1 cellular context compared by ENCODE assay signal in the genomic region with DNA sequence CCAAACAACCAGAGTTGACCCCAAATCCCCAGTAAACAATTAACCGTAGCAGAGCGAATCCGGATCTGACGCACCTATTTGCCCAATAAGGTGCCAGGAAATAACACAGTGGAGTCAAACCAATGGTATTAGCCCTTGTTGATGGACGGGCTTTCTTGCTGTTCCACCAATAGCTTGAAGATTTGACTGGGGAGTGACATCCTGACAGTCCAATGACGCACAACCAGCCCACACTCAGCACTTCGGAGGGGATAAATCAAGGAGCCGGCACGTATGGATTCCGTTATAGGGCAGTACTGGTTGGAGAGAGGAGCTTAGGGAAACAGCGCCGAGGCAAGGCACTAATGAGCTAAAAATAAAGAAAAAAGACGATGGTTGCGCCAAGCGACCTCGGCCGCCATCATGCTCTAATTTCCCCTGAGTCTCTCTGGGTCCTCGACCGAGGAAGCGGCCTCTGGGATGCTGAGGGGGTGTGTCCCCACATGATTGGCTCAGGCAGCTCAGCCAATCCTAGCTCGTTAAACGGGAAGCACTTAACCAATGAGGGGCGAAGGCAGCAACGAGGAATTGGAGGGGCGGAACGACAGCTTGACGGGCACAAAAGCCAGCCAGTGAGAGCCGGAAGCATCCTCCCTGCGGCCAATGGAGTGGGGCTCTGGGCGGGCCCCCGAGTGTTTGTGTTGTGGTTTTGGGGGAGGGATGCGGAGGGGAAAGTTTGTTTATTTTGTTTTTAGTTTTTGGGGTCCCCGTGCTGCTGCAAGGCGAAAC.
A peak's percentile ranks its signal among the peaks of the same experiment; 100 is the strongest.
TF ChIP-seq lines count a peak whose summit lies in the region.

No MANE protein-coding gene starts in this region.

TF ChIP-seq in GM12878, 131 proteins besides CTCF, POLR2A, EP300 and RAD21 (continued from another document and continues in another):
- TF ChIP-seq, protein P1, sequence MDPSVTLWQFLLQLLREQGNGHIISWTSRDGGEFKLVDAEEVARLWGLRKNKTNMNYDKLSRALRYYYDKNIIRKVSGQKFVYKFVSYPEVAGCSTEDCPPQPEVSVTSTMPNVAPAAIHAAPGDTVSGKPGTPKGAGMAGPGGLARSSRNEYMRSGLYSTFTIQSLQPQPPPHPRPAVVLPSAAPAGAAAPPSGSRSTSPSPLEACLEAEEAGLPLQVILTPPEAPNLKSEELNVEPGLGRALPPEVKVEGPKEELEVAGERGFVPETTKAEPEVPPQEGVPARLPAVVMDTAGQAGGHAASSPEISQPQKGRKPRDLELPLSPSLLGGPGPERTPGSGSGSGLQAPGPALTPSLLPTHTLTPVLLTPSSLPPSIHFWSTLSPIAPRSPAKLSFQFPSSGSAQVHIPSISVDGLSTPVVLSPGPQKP (IDR thresholded peaks at IDR 0.05; ENCODE audit: low read depth, low read length) = peak; percentile 66
- TF ChIP-seq RUNX3 (IDR thresholded peaks at IDR 0.05; ENCODE audit: low read length) (peak; percentile 94), MXI1 (IDR thresholded peaks at IDR 0.05; ENCODE audit: low read depth, low read length) (peak; percentile 75), BCL11A (IDR thresholded peaks at IDR 0.05; ENCODE audit: low read depth, low read length) (no peak), ZBED1 (IDR thresholded peaks at IDR 0.05; ENCODE audit: borderline replicate concordance) (no peak), IRF4 (IDR thresholded peaks at IDR 0.05; ENCODE audit: low read depth, low read length) (0 out of 2 replicates have a peak, but pooled peaks have one; percentile 33), TARDBP (IDR thresholded peaks at IDR 0.05; ENCODE audit: borderline replicate concordance) (no peak), CEBPB (IDR thresholded peaks at IDR 0.05; ENCODE audit: borderline replicate concordance in 1 of 2, low read depth in 2 of 2, low read length in 2 of 2) (no peak), RAD51 (IDR thresholded peaks at IDR 0.05) (no peak), EED (IDR thresholded peaks at IDR 0.05; ENCODE audit: low read depth) (no peak), POU2F2 (IDR thresholded peaks at IDR 0.05; ENCODE audit: borderline replicate concordance, low read depth, low read length) (peak; percentile 74; the same call in 2 of the 3 replicates), SIX5 (IDR thresholded peaks at IDR 0.05; ENCODE audit: low read depth, low read length, severe bottlenecking) (no peak), PML (IDR thresholded peaks at IDR 0.05; ENCODE audit: low read length) (peak; percentile 95), NFIC (IDR thresholded peaks at IDR 0.05; ENCODE audit: low read depth, low read length) (no peak), STAT1 (conservative IDR thresholded peaks at IDR 0.05) (no peak), SPI1 (IDR thresholded peaks at IDR 0.05; ENCODE audit: borderline replicate concordance, insufficient read depth, low read depth, low read length) (peak; percentile 29; the same call in 1 of the 2 replicates), MTA2 (IDR thresholded peaks at IDR 0.05; ENCODE audit: low read depth) (no peak), DPF2 (IDR thresholded peaks at IDR 0.05) (peak; percentile 99), YBX1 (IDR thresholded peaks at IDR 0.05) (no peak), JUNB (IDR thresholded peaks at IDR 0.05) (no peak), NFYA (IDR thresholded peaks at IDR 0.05; ENCODE audit: borderline replicate concordance, low read depth, low read length) (peak; percentile 92), RBBP5 (conservative IDR thresholded peaks at IDR 0.05) (0 out of 2 replicates have a peak, but pooled peaks have one; percentile 10), ZNF24 (IDR thresholded peaks at IDR 0.05) (no peak), CBFB (IDR thresholded peaks at IDR 0.05; ENCODE audit: low read depth) (peak; percentile 78; the same call in 1 of the 2 replicates), TBL1XR1 (IDR thresholded peaks at IDR 0.05; ENCODE audit: low read depth, low read length) (0 out of 2 replicates have a peak, but pooled peaks have one; percentile 11)
- TF ChIP-seq, protein P2, sequence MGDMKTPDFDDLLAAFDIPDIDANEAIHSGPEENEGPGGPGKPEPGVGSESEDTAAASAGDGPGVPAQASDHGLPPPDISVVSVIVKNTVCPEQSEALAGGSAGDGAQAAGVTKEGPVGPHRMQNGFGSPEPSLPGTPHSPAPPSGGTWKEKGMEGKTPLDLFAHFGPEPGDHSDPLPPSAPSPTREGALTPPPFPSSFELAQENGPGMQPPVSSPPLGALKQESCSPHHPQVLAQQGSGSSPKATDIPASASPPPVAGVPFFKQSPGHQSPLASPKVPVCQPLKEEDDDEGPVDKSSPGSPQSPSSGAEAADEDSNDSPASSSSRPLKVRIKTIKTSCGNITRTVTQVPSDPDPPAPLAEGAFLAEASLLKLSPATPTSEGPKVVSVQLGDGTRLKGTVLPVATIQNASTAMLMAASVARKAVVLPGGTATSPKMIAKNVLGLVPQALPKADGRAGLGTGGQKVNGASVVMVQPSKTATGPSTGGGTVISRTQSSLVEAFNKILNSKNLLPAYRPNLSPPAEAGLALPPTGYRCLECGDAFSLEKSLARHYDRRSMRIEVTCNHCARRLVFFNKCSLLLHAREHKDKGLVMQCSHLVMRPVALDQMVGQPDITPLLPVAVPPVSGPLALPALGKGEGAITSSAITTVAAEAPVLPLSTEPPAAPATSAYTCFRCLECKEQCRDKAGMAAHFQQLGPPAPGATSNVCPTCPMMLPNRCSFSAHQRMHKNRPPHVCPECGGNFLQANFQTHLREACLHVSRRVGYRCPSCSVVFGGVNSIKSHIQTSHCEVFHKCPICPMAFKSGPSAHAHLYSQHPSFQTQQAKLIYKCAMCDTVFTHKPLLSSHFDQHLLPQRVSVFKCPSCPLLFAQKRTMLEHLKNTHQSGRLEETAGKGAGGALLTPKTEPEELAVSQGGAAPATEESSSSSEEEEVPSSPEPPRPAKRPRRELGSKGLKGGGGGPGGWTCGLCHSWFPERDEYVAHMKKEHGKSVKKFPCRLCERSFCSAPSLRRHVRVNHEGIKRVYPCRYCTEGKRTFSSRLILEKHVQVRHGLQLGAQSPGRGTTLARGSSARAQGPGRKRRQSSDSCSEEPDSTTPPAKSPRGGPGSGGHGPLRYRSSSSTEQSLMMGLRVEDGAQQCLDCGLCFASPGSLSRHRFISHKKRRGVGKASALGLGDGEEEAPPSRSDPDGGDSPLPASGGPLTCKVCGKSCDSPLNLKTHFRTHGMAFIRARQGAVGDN (IDR thresholded peaks at IDR 0.05) = no peak
- TF ChIP-seq, protein P3, sequence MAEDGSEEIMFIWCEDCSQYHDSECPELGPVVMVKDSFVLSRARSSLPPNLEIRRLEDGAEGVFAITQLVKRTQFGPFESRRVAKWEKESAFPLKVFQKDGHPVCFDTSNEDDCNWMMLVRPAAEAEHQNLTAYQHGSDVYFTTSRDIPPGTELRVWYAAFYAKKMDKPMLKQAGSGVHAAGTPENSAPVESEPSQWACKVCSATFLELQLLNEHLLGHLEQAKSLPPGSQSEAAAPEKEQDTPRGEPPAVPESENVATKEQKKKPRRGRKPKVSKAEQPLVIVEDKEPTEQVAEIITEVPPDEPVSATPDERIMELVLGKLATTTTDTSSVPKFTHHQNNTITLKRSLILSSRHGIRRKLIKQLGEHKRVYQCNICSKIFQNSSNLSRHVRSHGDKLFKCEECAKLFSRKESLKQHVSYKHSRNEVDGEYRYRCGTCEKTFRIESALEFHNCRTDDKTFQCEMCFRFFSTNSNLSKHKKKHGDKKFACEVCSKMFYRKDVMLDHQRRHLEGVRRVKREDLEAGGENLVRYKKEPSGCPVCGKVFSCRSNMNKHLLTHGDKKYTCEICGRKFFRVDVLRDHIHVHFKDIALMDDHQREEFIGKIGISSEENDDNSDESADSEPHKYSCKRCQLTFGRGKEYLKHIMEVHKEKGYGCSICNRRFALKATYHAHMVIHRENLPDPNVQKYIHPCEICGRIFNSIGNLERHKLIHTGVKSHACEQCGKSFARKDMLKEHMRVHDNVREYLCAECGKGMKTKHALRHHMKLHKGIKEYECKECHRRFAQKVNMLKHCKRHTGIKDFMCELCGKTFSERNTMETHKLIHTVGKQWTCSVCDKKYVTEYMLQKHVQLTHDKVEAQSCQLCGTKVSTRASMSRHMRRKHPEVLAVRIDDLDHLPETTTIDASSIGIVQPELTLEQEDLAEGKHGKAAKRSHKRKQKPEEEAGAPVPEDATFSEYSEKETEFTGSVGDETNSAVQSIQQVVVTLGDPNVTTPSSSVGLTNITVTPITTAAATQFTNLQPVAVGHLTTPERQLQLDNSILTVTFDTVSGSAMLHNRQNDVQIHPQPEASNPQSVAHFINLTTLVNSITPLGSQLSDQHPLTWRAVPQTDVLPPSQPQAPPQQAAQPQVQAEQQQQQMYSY (CRISPR knock-in tag; IDR thresholded peaks at IDR 0.05) = no peak
- TF ChIP-seq, protein P4, sequence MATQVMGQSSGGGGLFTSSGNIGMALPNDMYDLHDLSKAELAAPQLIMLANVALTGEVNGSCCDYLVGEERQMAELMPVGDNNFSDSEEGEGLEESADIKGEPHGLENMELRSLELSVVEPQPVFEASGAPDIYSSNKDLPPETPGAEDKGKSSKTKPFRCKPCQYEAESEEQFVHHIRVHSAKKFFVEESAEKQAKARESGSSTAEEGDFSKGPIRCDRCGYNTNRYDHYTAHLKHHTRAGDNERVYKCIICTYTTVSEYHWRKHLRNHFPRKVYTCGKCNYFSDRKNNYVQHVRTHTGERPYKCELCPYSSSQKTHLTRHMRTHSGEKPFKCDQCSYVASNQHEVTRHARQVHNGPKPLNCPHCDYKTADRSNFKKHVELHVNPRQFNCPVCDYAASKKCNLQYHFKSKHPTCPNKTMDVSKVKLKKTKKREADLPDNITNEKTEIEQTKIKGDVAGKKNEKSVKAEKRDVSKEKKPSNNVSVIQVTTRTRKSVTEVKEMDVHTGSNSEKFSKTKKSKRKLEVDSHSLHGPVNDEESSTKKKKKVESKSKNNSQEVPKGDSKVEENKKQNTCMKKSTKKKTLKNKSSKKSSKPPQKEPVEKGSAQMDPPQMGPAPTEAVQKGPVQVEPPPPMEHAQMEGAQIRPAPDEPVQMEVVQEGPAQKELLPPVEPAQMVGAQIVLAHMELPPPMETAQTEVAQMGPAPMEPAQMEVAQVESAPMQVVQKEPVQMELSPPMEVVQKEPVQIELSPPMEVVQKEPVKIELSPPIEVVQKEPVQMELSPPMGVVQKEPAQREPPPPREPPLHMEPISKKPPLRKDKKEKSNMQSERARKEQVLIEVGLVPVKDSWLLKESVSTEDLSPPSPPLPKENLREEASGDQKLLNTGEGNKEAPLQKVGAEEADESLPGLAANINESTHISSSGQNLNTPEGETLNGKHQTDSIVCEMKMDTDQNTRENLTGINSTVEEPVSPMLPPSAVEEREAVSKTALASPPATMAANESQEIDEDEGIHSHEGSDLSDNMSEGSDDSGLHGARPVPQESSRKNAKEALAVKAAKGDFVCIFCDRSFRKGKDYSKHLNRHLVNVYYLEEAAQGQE (IDR thresholded peaks at IDR 0.05; ENCODE audit: low read depth, low read length) = no peak
- TF ChIP-seq, protein P5, sequence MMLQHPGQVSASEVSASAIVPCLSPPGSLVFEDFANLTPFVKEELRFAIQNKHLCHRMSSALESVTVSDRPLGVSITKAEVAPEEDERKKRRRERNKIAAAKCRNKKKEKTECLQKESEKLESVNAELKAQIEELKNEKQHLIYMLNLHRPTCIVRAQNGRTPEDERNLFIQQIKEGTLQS (IDR thresholded peaks at IDR 0.05; ENCODE audit: borderline replicate concordance, extremely low read depth, low read depth, low read length) = no peak
- TF ChIP-seq, protein P6, sequence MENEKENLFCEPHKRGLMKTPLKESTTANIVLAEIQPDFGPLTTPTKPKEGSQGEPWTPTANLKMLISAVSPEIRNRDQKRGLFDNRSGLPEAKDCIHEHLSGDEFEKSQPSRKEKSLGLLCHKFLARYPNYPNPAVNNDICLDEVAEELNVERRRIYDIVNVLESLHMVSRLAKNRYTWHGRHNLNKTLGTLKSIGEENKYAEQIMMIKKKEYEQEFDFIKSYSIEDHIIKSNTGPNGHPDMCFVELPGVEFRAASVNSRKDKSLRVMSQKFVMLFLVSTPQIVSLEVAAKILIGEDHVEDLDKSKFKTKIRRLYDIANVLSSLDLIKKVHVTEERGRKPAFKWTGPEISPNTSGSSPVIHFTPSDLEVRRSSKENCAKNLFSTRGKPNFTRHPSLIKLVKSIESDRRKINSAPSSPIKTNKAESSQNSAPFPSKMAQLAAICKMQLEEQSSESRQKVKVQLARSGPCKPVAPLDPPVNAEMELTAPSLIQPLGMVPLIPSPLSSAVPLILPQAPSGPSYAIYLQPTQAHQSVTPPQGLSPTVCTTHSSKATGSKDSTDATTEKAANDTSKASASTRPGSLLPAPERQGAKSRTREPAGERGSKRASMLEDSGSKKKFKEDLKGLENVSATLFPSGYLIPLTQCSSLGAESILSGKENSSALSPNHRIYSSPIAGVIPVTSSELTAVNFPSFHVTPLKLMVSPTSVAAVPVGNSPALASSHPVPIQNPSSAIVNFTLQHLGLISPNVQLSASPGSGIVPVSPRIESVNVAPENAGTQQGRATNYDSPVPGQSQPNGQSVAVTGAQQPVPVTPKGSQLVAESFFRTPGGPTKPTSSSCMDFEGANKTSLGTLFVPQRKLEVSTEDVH (IDR thresholded peaks at IDR 0.05; ENCODE audit: low read depth, partially characterized antibody) = no peak
- TF ChIP-seq, protein P7, sequence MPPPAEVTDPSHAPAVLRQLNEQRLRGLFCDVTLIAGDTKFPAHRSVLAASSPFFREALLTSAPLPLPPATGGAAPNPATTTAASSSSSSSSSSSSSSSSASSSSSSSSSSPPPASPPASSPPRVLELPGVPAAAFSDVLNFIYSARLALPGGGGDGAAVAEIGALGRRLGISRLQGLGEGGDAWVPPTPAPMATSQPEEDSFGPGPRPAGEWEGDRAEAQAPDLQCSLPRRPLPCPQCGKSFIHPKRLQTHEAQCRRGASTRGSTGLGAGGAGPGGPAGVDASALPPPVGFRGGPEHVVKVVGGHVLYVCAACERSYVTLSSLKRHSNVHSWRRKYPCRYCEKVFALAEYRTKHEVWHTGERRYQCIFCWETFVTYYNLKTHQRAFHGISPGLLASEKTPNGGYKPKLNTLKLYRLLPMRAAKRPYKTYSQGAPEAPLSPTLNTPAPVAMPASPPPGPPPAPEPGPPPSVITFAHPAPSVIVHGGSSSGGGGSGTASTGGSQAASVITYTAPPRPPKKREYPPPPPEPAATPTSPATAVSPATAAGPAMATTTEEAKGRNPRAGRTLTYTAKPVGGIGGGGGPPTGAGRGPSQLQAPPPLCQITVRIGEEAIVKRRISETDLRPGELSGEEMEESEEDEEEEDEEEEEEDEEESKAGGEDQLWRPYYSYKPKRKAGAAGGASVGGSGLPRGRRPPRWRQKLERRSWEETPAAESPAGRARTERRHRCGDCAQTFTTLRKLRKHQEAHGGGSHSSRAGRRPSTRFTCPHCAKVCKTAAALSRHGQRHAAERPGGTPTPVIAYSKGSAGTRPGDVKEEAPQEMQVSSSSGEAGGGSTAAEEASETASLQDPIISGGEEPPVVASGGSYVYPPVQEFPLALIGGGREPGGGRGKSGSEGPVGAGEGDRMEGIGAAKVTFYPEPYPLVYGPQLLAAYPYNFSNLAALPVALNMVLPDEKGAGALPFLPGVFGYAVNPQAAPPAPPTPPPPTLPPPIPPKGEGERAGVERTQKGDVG (CRISPR knock-in tag; IDR thresholded peaks at IDR 0.05) = no peak
- TF ChIP-seq, protein P8, sequence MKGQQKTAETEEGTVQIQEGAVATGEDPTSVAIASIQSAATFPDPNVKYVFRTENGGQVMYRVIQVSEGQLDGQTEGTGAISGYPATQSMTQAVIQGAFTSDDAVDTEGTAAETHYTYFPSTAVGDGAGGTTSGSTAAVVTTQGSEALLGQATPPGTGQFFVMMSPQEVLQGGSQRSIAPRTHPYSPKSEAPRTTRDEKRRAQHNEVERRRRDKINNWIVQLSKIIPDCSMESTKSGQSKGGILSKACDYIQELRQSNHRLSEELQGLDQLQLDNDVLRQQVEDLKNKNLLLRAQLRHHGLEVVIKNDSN (IDR thresholded peaks at IDR 0.05; ENCODE audit: borderline replicate concordance, extremely low read length, insufficient read depth, low read depth, low read length) = no peak
